In the genomic region with DNA sequence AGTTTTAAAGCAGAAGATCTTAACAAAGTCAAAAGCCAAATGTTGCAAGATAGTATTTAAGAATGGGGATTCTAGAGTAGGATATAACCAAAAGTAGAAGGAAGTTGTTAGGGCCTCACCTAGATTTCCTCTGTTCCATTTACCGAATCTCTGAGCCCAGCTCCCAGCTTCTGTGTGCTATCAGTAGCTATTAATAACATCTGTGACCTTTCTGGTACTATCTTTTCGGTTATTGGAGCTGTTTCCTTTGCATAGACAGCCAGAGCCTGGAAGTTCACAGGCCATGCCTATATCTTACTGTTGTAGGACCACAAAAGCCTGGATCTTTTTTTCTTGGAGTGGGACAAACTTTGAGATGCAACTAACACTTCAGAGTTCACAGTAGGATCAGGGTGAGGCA, we compare ENCODE assay signal across 6 cellular contexts.
"Had no signal": no experiment of that assay in that cellular context is flagged by ENCODE, and none has a peak within 500 bp of the region (broad histone marks: within the 10 kb centered on the region; RNA-seq: fewer than 3 reads in every experiment).

No MANE protein-coding gene starts in this region.

- ATAC-seq: GM23338, K562 had no signal

- H3K9me3 Mint-ChIP-seq: GM23338 had no signal

- H3K4me1 Mint-ChIP-seq: GM23338 had no signal

- H3K27ac Mint-ChIP-seq: GM23338, H9 had no signal

- DNase-seq: H9, HCEC 1CT, IMR-90, KG1 had no signal

- H3K4me3 Mint-ChIP-seq: GM23338, H9 had no signal
